ENCODE assay signal across 1 cellular context in the genomic region with DNA sequence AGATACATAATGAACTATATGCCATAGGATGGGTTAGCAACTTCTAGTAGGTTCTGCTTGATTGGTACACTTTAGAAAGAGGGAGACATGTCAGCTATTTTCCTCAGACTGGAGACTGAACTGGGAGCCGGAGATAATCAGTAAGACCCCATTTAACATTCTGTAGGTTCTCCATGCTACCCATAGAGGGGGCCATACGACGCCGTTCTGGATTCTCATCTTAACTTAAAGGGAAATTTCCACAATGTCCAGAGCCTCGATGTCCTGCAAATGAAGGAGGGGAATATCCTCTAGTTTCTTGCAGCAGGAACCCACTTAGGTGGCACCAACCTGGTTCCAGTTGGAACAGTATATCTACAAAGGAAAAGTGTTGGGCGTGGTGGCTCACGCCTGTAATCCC.
A peak's percentile ranks its signal among the peaks of the same experiment; 100 is the strongest.
TF ChIP-seq lines count a peak whose summit lies in the region.

No MANE protein-coding gene starts in this region.

TF ChIP-seq in HepG2, 621 proteins besides CTCF, POLR2A, EP300 and RAD21:
- TF ChIP-seq HNRNPUL1 (IDR thresholded peaks at IDR 0.05; ENCODE audit: low read depth, low read length) (no peak), STAG1 (CRISPR knock-in tag; IDR thresholded peaks at IDR 0.05) (peak; percentile 14; the same call in 1 of the 2 replicates), ZNF143 (CRISPR knock-in tag; IDR thresholded peaks at IDR 0.05) (no peak)
